Comparison of ENCODE assay signal across 23 cellular contexts in the genomic region with DNA sequence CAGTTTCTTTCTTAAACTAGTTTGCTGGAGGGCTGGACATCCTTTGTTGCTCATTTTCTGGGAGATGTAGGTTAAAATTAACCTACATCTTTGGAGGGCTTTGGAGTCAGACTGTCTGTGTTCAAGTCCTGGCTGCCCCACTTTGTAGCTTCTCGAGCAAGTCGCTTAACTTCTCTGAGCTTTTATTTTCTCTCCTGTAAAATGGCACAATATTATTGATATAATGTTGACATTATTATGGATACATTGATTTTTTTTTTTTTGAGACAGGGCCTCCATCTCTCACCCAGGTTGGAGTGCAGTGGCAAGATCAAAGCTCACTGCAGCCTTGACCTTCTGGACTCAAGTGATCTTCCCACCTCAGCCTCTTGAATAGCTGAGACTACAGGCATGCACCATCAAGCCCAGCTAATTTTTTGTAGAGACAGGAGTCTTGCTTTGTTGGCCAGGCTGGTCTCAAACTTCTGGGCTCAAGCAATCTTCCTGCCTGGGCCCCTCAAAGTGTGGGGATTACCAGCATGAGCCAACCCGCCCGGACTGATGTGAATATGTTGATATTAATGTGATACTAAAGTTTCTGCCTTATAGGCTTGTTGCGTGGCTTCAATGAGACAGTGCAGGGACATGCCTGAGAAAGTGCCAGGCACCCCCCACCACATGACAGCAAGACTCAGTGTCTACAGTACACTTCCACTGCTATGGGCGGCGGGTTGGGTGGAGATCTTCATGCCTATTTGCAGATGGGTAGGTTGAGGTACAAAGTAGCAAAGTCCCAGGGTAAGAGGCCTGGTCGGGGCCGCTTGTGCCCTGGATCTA. TPM values are rescaled to one million over a fixed set of nuclear protein-coding genes. Genes with fewer than 3 reads are reported as not detected.
DNase-seq lines count a peak whose midpoint lies in the region; ATAC-seq and TF ChIP-seq lines count a peak whose summit lies in the region.
"Had no signal": no experiment of that assay in that cellular context is flagged by ENCODE, and none has a peak within 500 bp of the region (broad histone marks: within the 10 kb centered on the region; RNA-seq: fewer than 3 reads in every experiment).

No MANE protein-coding gene starts in this region.

- POLR2A ChIA-PET in activated CD8-positive, alpha-beta T cell treated with anti-CD3 and anti-CD28 coated beads, Interleukin-2, amount 10 ng/mL, durations not matched to agents 7 days and 5 days (lab: Charles Lee): interaction anchor here (0.6 kb wide), 1 partner anchor 399 kb away, joined by 3 read pairs; no protein-coding TSS in a partner anchor
- POLR2A ChIA-PET in activated CD8-positive, alpha-beta T cell treated with anti-CD3 and anti-CD28 coated beads for 36 hours (lab: Charles Lee): interaction anchor here (0.6 kb wide), 1 partner anchor 1001 kb away, joined by 3 read pairs; no protein-coding TSS in a partner anchor

- H3K36me3 ChIP-seq in KMS-11 (ENCODE audit: insufficient read depth) (no peaks in the 10 kb centered on the region), hepatocyte (replicated peaks; ENCODE audit: insufficient read depth, low read depth) (no peaks in the 10 kb centered on the region)
- H3K36me3 ChIP-seq: heart left ventricle, neutrophil had no signal

- H3K27ac Mint-ChIP-seq in activated CD8-positive, alpha-beta T cell treated with anti-CD3 and anti-CD28 coated beads, Interleukin-2, amount 10 ng/mL, durations not matched to agents 7 days and 5 days: peak overlapping the region; percentile 10
- H3K27ac Mint-ChIP-seq in activated CD8-positive, alpha-beta T cell treated with anti-CD3 and anti-CD28 coated beads for 36 hours: no peak overlapping the region
- H3K27ac Mint-ChIP-seq in stimulated activated memory B cell treated with anti-CD40 and anti-IgM and Interleukin-4, amounts not matched to agents 10 μg/mL and 1 μg/mL and 100 μg/mL, for 72 hours: peak overlapping the region; percentile 81

- intact Hi-C loops in activated CD8-positive, alpha-beta T cell treated with anti-CD3 and anti-CD28 coated beads for 36 hours (cut with micrococcal nuclease): loop anchor here (5.0 kb wide), 1 partner anchor 39 kb away; no protein-coding TSS in a partner anchor

- H3K79me2 ChIP-seq in KMS-11 (ENCODE audit: insufficient read depth, low read depth) (no peaks in the 10 kb centered on the region), hepatocyte (no peaks in the 10 kb centered on the region)

- no peaks in the 10 kb centered on the region for H3K27me3 ChIP-seq in KMS-11 (ENCODE audit: insufficient read depth, low read depth)
- no peaks in the 10 kb centered on the region for H3K27me3 ChIP-seq in hepatocyte
- H3K27me3 ChIP-seq: heart left ventricle, neutrophil had no signal

- H3K27ac ChIP-seq in KMS-11 (0 out of 2 replicates have a peak overlapping the region, but pooled peaks have one; percentile 89), hepatocyte (peak overlapping the region; percentile 59)
- H3K27ac ChIP-seq: heart left ventricle had no signal

- 86% methylated on average over 9 of the region's 9 CpGs for WGBS in hepatocyte (ENCODE audit: low lambda C conversion rate, missing lambda C conversion rate)

- H4K20me1 ChIP-seq in KMS-11 (ENCODE audit: insufficient read depth) (no peaks in the 10 kb centered on the region), hepatocyte (ENCODE audit: insufficient read depth, poor library complexity, severe bottlenecking) (no peaks in the 10 kb centered on the region)

- ATAC-seq in activated CD8-positive, alpha-beta T cell treated with anti-CD3 and anti-CD28 coated beads, Interleukin-2, amount 10 ng/mL, durations not matched to agents 7 days and 5 days: no peak
- no peak for ATAC-seq in activated CD8-positive, alpha-beta T cell treated with anti-CD3 and anti-CD28 coated beads for 36 hours
- no peak for ATAC-seq in stimulated activated memory B cell treated with anti-CD40 and anti-IgM and Interleukin-4, amounts not matched to agents 10 μg/mL and 1 μg/mL and 100 μg/mL, for 72 hours
- ATAC-seq in GM18907 (IDR thresholded peaks at IDR 0.05; ENCODE audit: unreplicated experiment) (no peak), HG03460 (IDR thresholded peaks at IDR 0.05; ENCODE audit: unreplicated experiment) (no peak)
- ATAC-seq: heart left ventricle; stimulated activated naive CD8-positive, alpha-beta T cell treated with anti-CD3 and anti-CD28 coated beads, Interleukin-15, amount 100 ng/mL, for 72 hours had no signal

- no peak overlapping the region for H3K4me3 Mint-ChIP-seq in activated CD8-positive, alpha-beta T cell treated with anti-CD3 and anti-CD28 coated beads, Interleukin-2, amount 10 ng/mL, durations not matched to agents 7 days and 5 days
- no peak overlapping the region for H3K4me3 Mint-ChIP-seq in activated CD8-positive, alpha-beta T cell treated with anti-CD3 and anti-CD28 coated beads for 36 hours
- no peak overlapping the region for H3K4me3 Mint-ChIP-seq in stimulated activated memory B cell treated with anti-CD40 and anti-IgM and Interleukin-4, amounts not matched to agents 10 μg/mL and 1 μg/mL and 100 μg/mL, for 72 hours

- H3K36me3 Mint-ChIP-seq in activated CD8-positive, alpha-beta T cell treated with anti-CD3 and anti-CD28 coated beads, Interleukin-2, amount 10 ng/mL, durations not matched to agents 7 days and 5 days (ENCODE audit: low read depth): no peaks in the 10 kb centered on the region
- no peaks in the 10 kb centered on the region for H3K36me3 Mint-ChIP-seq in activated CD8-positive, alpha-beta T cell treated with anti-CD3 and anti-CD28 coated beads for 36 hours (ENCODE audit: low read depth)
- H3K36me3 Mint-ChIP-seq in stimulated activated memory B cell treated with anti-CD40 and anti-IgM and Interleukin-4, amounts not matched to agents 10 μg/mL and 1 μg/mL and 100 μg/mL, for 72 hours: no peaks in the 10 kb centered on the region

- H3K27me3 Mint-ChIP-seq in activated CD8-positive, alpha-beta T cell treated with anti-CD3 and anti-CD28 coated beads, Interleukin-2, amount 10 ng/mL, durations not matched to agents 7 days and 5 days (ENCODE audit: low read depth): no peaks in the 10 kb centered on the region
- no peaks in the 10 kb centered on the region for H3K27me3 Mint-ChIP-seq in activated CD8-positive, alpha-beta T cell treated with anti-CD3 and anti-CD28 coated beads for 36 hours
- H3K27me3 Mint-ChIP-seq in stimulated activated memory B cell treated with anti-CD40 and anti-IgM and Interleukin-4, amounts not matched to agents 10 μg/mL and 1 μg/mL and 100 μg/mL, for 72 hours: no peaks in the 10 kb centered on the region
- H3K27me3 Mint-ChIP-seq: central memory CD8-positive, alpha-beta T cell; effector memory CD8-positive, alpha-beta T cell; stimulated activated naive CD8-positive, alpha-beta T cell treated with anti-CD3 and anti-CD28 coated beads, Interleukin-15, amount 100 ng/mL, for 72 hours had no signal

- H3K4me3 ChIP-seq in KMS-11 (IDR thresholded peaks at IDR 0.05; ENCODE audit: insufficient read depth, low read depth, low read length): no peak overlapping the region
- no peak overlapping the region for H3K4me3 ChIP-seq in hepatocyte
- H3K4me3 ChIP-seq: heart left ventricle had no signal

- no peaks in the 10 kb centered on the region for H3K9me3 Mint-ChIP-seq in activated CD8-positive, alpha-beta T cell treated with anti-CD3 and anti-CD28 coated beads, Interleukin-2, amount 10 ng/mL, durations not matched to agents 7 days and 5 days (ENCODE audit: insufficient read depth)
- no peaks in the 10 kb centered on the region for H3K9me3 Mint-ChIP-seq in activated CD8-positive, alpha-beta T cell treated with anti-CD3 and anti-CD28 coated beads for 36 hours
- H3K9me3 Mint-ChIP-seq in stimulated activated memory B cell treated with anti-CD40 and anti-IgM and Interleukin-4, amounts not matched to agents 10 μg/mL and 1 μg/mL and 100 μg/mL, for 72 hours: no peaks in the 10 kb centered on the region
- H3K9me3 Mint-ChIP-seq: central memory CD8-positive, alpha-beta T cell; effector memory CD8-positive, alpha-beta T cell; HFFc6; stimulated activated naive CD8-positive, alpha-beta T cell treated with anti-CD3 and anti-CD28 coated beads, Interleukin-15, amount 100 ng/mL, for 72 hours had no signal

- no peak for DNase-seq in activated CD8-positive, alpha-beta T cell treated with anti-CD3 and anti-CD28 coated beads, Interleukin-2, amount 10 ng/mL, durations not matched to agents 7 days and 5 days
- no peak for DNase-seq in activated CD8-positive, alpha-beta T cell treated with anti-CD3 and anti-CD28 coated beads for 36 hours
- DNase-seq in hepatocyte (ENCODE audit: low spot score): no peak
- no peak for DNase-seq in NCI-H2029 treated with DMSO at 0.1 percent for 48 hours (lab: John Stamatoyannopoulos, UW)
- DNase-seq: amniotic stem cell; effector memory CD8-positive, alpha-beta T cell; heart left ventricle; HFFc6; midbrain; NCI-H1694 treated with DMSO at 0.1 percent for 48 hours; NCI-H345; SIG-M5; stimulated activated naive CD8-positive, alpha-beta T cell treated with anti-CD3 and anti-CD28 coated beads, Interleukin-15, amount 100 ng/mL, for 72 hours had no signal

- H3K9ac ChIP-seq in KMS-11: no peak overlapping the region

- H3K4me2 ChIP-seq in KMS-11 (peak overlapping the region; percentile 62), hepatocyte (peak overlapping the region; percentile 9)

- H2AFZ ChIP-seq in KMS-11 (ENCODE audit: low read depth): no peak overlapping the region; the same call in 1 of the 2 replicates
- H2AFZ ChIP-seq in hepatocyte: no peak overlapping the region

- H3K9me2 ChIP-seq in hepatocyte (replicated peaks; ENCODE audit: insufficient read depth): no peaks in the 10 kb centered on the region

- no peak for TF ChIP-seq CTCF in activated CD8-positive, alpha-beta T cell treated with anti-CD3 and anti-CD28 coated beads for 36 hours (IDR thresholded peaks at IDR 0.05)
- TF ChIP-seq CTCF in KMS-11 (conservative IDR thresholded peaks at IDR 0.05; ENCODE audit: low read depth, low read length) (no peak), hepatocyte (IDR thresholded peaks at IDR 0.05; ENCODE audit: poor library complexity) (no peak)

- CTCF ChIA-PET in activated CD8-positive, alpha-beta T cell treated with anti-CD3 and anti-CD28 coated beads, Interleukin-2, amount 10 ng/mL, durations not matched to agents 7 days and 5 days (lab: Charles Lee): interaction anchor here (0.6 to 0.7 kb wide), 3 partner anchors 15 to 267 kb away, joined by 3 read pairs; no protein-coding TSS in a partner anchor
- CTCF ChIA-PET in activated CD8-positive, alpha-beta T cell treated with anti-CD3 and anti-CD28 coated beads for 36 hours (lab: Charles Lee): interaction anchor here (1.4 kb wide), 1 partner anchor 30 kb away, joined by 3 read pairs; no protein-coding TSS in a partner anchor

- H3K4me1 Mint-ChIP-seq in activated CD8-positive, alpha-beta T cell treated with anti-CD3 and anti-CD28 coated beads, Interleukin-2, amount 10 ng/mL, durations not matched to agents 7 days and 5 days (ENCODE audit: low read depth): peaks cover 77% of the 10 kb centered on the region
- H3K4me1 Mint-ChIP-seq in activated CD8-positive, alpha-beta T cell treated with anti-CD3 and anti-CD28 coated beads for 36 hours (ENCODE audit: low read depth): peaks cover 42% of the 10 kb centered on the region
- peaks cover 66% of the 10 kb centered on the region for H3K4me1 Mint-ChIP-seq in stimulated activated memory B cell treated with anti-CD40 and anti-IgM and Interleukin-4, amounts not matched to agents 10 μg/mL and 1 μg/mL and 100 μg/mL, for 72 hours

- H3K9me3 ChIP-seq in hepatocyte (ENCODE audit: low read depth): no peaks in the 10 kb centered on the region
- H3K9me3 ChIP-seq: heart left ventricle, neutrophil had no signal

- H3K4me1 ChIP-seq in KMS-11 (ENCODE audit: low read depth, poor library complexity, severe bottlenecking) (peaks cover 63% of the 10 kb centered on the region), hepatocyte (ENCODE audit: insufficient read depth) (peaks cover 24% of the 10 kb centered on the region)

RNA-seq across cellular contexts. Expression of a gene that starts 31.6 kb away (rescaled TPM):
- 10 to 100 TPM; 65.6 to 67.0 TPM for total RNA-seq in activated CD8-positive, alpha-beta T cell treated with anti-CD3 and anti-CD28 coated beads, Interleukin-2, amount 10 ng/mL, durations not matched to agents 7 days and 5 days
- 10 to 100 TPM; 53.1 to 57.7 TPM for total RNA-seq in activated CD8-positive, alpha-beta T cell treated with anti-CD3 and anti-CD28 coated beads for 36 hours
- total RNA-seq in hepatocyte: 6.7 and 9.8 TPM in 2 replicates
- 11.4 and 16.1 TPM in 2 replicates for polyA plus RNA-seq in hepatocyte

RNA-seq across cellular contexts. Expression of a gene that starts 32.6 kb away (rescaled TPM):
- not detected for total RNA-seq in activated CD8-positive, alpha-beta T cell treated with anti-CD3 and anti-CD28 coated beads, Interleukin-2, amount 10 ng/mL, durations not matched to agents 7 days and 5 days
- not detected for total RNA-seq in activated CD8-positive, alpha-beta T cell treated with anti-CD3 and anti-CD28 coated beads for 36 hours
- total RNA-seq in hepatocyte: not detected in 2 replicates
- not detected in 2 replicates for polyA plus RNA-seq in hepatocyte
- total RNA-seq: fibroblast of lung, heart left ventricle, HFFc6, HT-29, urinary bladder had no signal
- polyA plus RNA-seq: AG04450, fibroblast of lung, heart left ventricle, urinary bladder had no signal

RNA-seq across cellular contexts. Expression of a gene that starts 37.4 kb away (rescaled TPM):
- total RNA-seq in activated CD8-positive, alpha-beta T cell treated with anti-CD3 and anti-CD28 coated beads, Interleukin-2, amount 10 ng/mL, durations not matched to agents 7 days and 5 days: not detected
- not detected for total RNA-seq in activated CD8-positive, alpha-beta T cell treated with anti-CD3 and anti-CD28 coated beads for 36 hours
- not detected in 2 replicates for total RNA-seq in hepatocyte
- polyA plus RNA-seq in hepatocyte: not detected in 2 replicates
- total RNA-seq: fibroblast of lung, heart left ventricle, HFFc6, HT-29, urinary bladder had no signal
- polyA plus RNA-seq: AG04450, fibroblast of lung, heart left ventricle, urinary bladder had no signal

RNA-seq across cellular contexts. Expression of a gene that starts 40.3 kb away (rescaled TPM):
- not detected for total RNA-seq in activated CD8-positive, alpha-beta T cell treated with anti-CD3 and anti-CD28 coated beads, Interleukin-2, amount 10 ng/mL, durations not matched to agents 7 days and 5 days
- total RNA-seq in activated CD8-positive, alpha-beta T cell treated with anti-CD3 and anti-CD28 coated beads for 36 hours: not detected
- total RNA-seq in hepatocyte: not detected in 2 replicates
- not detected in 2 replicates for polyA plus RNA-seq in hepatocyte
- total RNA-seq: fibroblast of lung, heart left ventricle, HFFc6, HT-29, urinary bladder had no signal
- polyA plus RNA-seq: AG04450, fibroblast of lung, heart left ventricle, urinary bladder had no signal

RNA-seq across cellular contexts. Expression of a gene that starts 44.6 kb away (rescaled TPM):
- not detected for total RNA-seq in activated CD8-positive, alpha-beta T cell treated with anti-CD3 and anti-CD28 coated beads, Interleukin-2, amount 10 ng/mL, durations not matched to agents 7 days and 5 days
- total RNA-seq in activated CD8-positive, alpha-beta T cell treated with anti-CD3 and anti-CD28 coated beads for 36 hours: not detected
- not detected in 2 replicates for total RNA-seq in hepatocyte
- polyA plus RNA-seq in hepatocyte: not detected in 2 replicates
- total RNA-seq: fibroblast of lung, heart left ventricle, HFFc6, HT-29, urinary bladder had no signal
- polyA plus RNA-seq: AG04450, fibroblast of lung, heart left ventricle, urinary bladder had no signal
